27 cellular contexts compared by ENCODE assay signal in genomic region chr19:29401712-29402421, GRCh38.
"Had no signal": no experiment of that assay in that cellular context is flagged by ENCODE, and none has a peak within 500 bp of the region (broad histone marks: within the 10 kb centered on the region; RNA-seq: fewer than 3 reads in every experiment).

No MANE protein-coding gene starts in this region.

- H3K4me1 Mint-ChIP-seq: naive B cell; stimulated activated memory B cell treated with anti-CD40 and anti-IgM and Interleukin-4, amounts not matched to agents 10 μg/mL and 1 μg/mL and 100 μg/mL, for 72 hours had no signal

- H3K36me3 ChIP-seq: esophagus squamous epithelium, heart right ventricle, ovary, sigmoid colon, tibial artery had no signal

- H3K4me3 ChIP-seq: coronary artery, esophagus squamous epithelium, heart right ventricle, mucosa of descending colon, ovary, psoas muscle, sigmoid colon, testis, tibial artery had no signal

- H3K9me3 ChIP-seq: esophagus squamous epithelium, heart right ventricle, mucosa of descending colon, ovary, psoas muscle, sigmoid colon, testis, tibial artery had no signal

- H3K27me3 ChIP-seq: ovary, testis, tibial artery had no signal

- DNase-seq: dermis blood vessel endothelial cell; effector memory CD4-positive, alpha-beta T cell; erythroblast; esophagus squamous epithelium; foreskin melanocyte; glutamatergic neuron; heart right ventricle; hippocampal formation; mesenchymal stem cell; mucosa of descending colon; naive B cell; ovary; psoas muscle; sigmoid colon; stimulated activated CD4-positive, alpha-beta T cell treated with anti-CD3 and anti-CD28 coated beads, Interleukin-2, amount 100 ng/mL, for 24 hours; stimulated activated CD4-positive, alpha-beta T cell treated with anti-CD3 and anti-CD28 coated beads, Interleukin-4, amount 100 ng/mL, for 24 hours; stimulated activated naive CD8-positive, alpha-beta T cell treated with anti-CD3 and anti-CD28 coated beads, Interleukin-15, Interleukin-2, amounts not matched to agents 100 U/mL and 50 U/mL, for 24 hours; testis; tibial artery had no signal

- H3K4me3 Mint-ChIP-seq: mesothelial cell of epicardium; naive B cell; natural killer cell treated with Interleukin-12 subunit alpha and Interleukin-12 subunit beta and Interleukin-15 and Interleukin-18, amount 100 ng/mL, for 72 hours; neural crest cell; stimulated activated memory B cell treated with anti-CD40 and anti-IgM and Interleukin-4, amounts not matched to agents 10 μg/mL and 1 μg/mL and 100 μg/mL, for 72 hours; type B pancreatic cell had no signal

- ATAC-seq: heart right ventricle; left lobe of liver; mucosa of descending colon; natural killer cell treated with Interleukin-12 subunit alpha and Interleukin-12 subunit beta and Interleukin-15 and Interleukin-18, amount 100 ng/mL, for 72 hours; psoas muscle; right cardiac atrium; stimulated activated memory B cell treated with anti-CD40 and anti-IgM and Interleukin-4, amounts not matched to agents 10 μg/mL and 1 μg/mL and 100 μg/mL, for 72 hours; stimulated activated naive CD8-positive, alpha-beta T cell treated with anti-CD3 and anti-CD28 coated beads, Interleukin-15, Interleukin-2, amounts not matched to agents 100 U/mL and 50 U/mL, for 24 hours had no signal

- H3K27ac Mint-ChIP-seq: mesothelial cell of epicardium; naive B cell; natural killer cell treated with Interleukin-12 subunit alpha and Interleukin-12 subunit beta and Interleukin-15 and Interleukin-18, amount 100 ng/mL, for 72 hours; stimulated activated memory B cell treated with anti-CD40 and anti-IgM and Interleukin-4, amounts not matched to agents 10 μg/mL and 1 μg/mL and 100 μg/mL, for 72 hours; type B pancreatic cell had no signal

- H3K9me3 Mint-ChIP-seq: mesothelial cell of epicardium; naive B cell; natural killer cell treated with Interleukin-12 subunit alpha and Interleukin-12 subunit beta and Interleukin-15 and Interleukin-18, amount 100 ng/mL, for 72 hours; neural crest cell; type B pancreatic cell had no signal

- H3K27ac ChIP-seq: coronary artery, esophagus squamous epithelium, heart right ventricle, ovary, psoas muscle, sigmoid colon, testis, tibial artery had no signal

- H3K27me3 Mint-ChIP-seq: stimulated activated memory B cell treated with anti-CD40 and anti-IgM and Interleukin-4, amounts not matched to agents 10 μg/mL and 1 μg/mL and 100 μg/mL, for 72 hours had no signal

- H3K4me1 ChIP-seq: psoas muscle had no signal

- H3K36me3 Mint-ChIP-seq: mesothelial cell of epicardium; naive B cell; natural killer cell treated with Interleukin-12 subunit alpha and Interleukin-12 subunit beta and Interleukin-15 and Interleukin-18, amount 100 ng/mL, for 72 hours; stimulated activated memory B cell treated with anti-CD40 and anti-IgM and Interleukin-4, amounts not matched to agents 10 μg/mL and 1 μg/mL and 100 μg/mL, for 72 hours; type B pancreatic cell had no signal
